8 cellular contexts compared by ENCODE assay signal in genomic region chr5:43042626-43043399, GRCh38. TPM values are rescaled to one million over a fixed set of nuclear protein-coding genes. Genes with fewer than 3 reads are reported as not detected.
DNase-seq lines count a peak whose midpoint lies in the region; ATAC-seq and TF ChIP-seq lines count a peak whose summit lies in the region.

No MANE protein-coding gene starts in this region.

- H3K4me1 ChIP-seq in effector memory CD4-positive, alpha-beta T cell (ENCODE audit: control insufficient read depth, insufficient read depth, low read length, poor library complexity, severe bottlenecking): peaks cover 10% of the 10 kb centered on the region
- peaks cover 28% of the 10 kb centered on the region for H3K4me1 ChIP-seq in mucosa of descending colon (ENCODE audit: low read depth)

- H3K4me1 Mint-ChIP-seq in activated CD4-positive, alpha-beta memory T cell treated with anti-CD3 and anti-CD28 coated beads for 36 hours (ENCODE audit: low read depth): peaks cover 30% of the 10 kb centered on the region

- TF ChIP-seq CTCF in mucosa of descending colon (IDR thresholded peaks at IDR 0.05): no peak

- no peaks in the 10 kb centered on the region for H3K9me3 Mint-ChIP-seq in activated CD4-positive, alpha-beta memory T cell treated with anti-CD3 and anti-CD28 coated beads for 36 hours

- peak overlapping the region; percentile 97 for H3K27ac ChIP-seq in effector memory CD4-positive, alpha-beta T cell (ENCODE audit: insufficient read depth, low read length, poor library complexity, severe bottlenecking)

- H3K4me3 ChIP-seq in effector memory CD4-positive, alpha-beta T cell (ENCODE audit: insufficient read depth, low read depth, low read length, poor library complexity, severe bottlenecking): peak overlapping the region; percentile 71
- H3K4me3 ChIP-seq in mucosa of descending colon: peak overlapping the region; percentile 26

- H3K27me3 Mint-ChIP-seq in activated CD4-positive, alpha-beta memory T cell treated with anti-CD3 and anti-CD28 coated beads for 36 hours: no peaks in the 10 kb centered on the region

- peaks cover 1% of the 10 kb centered on the region for H3K36me3 Mint-ChIP-seq in activated CD4-positive, alpha-beta memory T cell treated with anti-CD3 and anti-CD28 coated beads for 36 hours

- DNase-seq in C1 segment of cervical spinal cord (lab: John Stamatoyannopoulos, UW): peak in 12 of 14 donors; percentile 53 to 89 (median 74)
- peak; percentile 15 for DNase-seq in NCI-H524 treated with DMSO at 0.1 percent for 48 hours (lab: John Stamatoyannopoulos, UW)
- DNase-seq in activated CD4-positive, alpha-beta memory T cell treated with anti-CD3 and anti-CD28 coated beads for 36 hours: peak; percentile 85
- DNase-seq in effector memory CD4-positive, alpha-beta T cell: peak; percentile 46 to 55 (median 51)
- DNase-seq in mucosa of descending colon: peak; percentile 66 to 84 (median 74)
- peak; percentile 52 for DNase-seq in stimulated activated naive CD4-positive, alpha-beta T cell treated with Interleukin-2 at 50 U/mL for 16 hours (lab: John Stamatoyannopoulos, UW)

- H3K27me3 ChIP-seq in effector memory CD4-positive, alpha-beta T cell (replicated peaks; ENCODE audit: control insufficient read depth, insufficient read depth, low read length, poor library complexity, severe bottlenecking): no peaks in the 10 kb centered on the region

- peak; percentile 31 for ATAC-seq in GM19035 (IDR thresholded peaks at IDR 0.05; ENCODE audit: unreplicated experiment)
- peak; percentile 27 for ATAC-seq in HG03280 (IDR thresholded peaks at IDR 0.05; ENCODE audit: unreplicated experiment)
- peak; percentile 30 for ATAC-seq in mucosa of descending colon

- intact Hi-C loops in activated CD4-positive, alpha-beta memory T cell treated with anti-CD3 and anti-CD28 coated beads for 36 hours (cut with micrococcal nuclease): loop anchor here (1.0 kb wide), 1 partner anchor 17 kb away; no protein-coding TSS in a partner anchor
- intact Hi-C loops in mucosa of descending colon (cut with DNase I, micrococcal nuclease): loop anchor here in 1 of 2 donors (5.0 kb wide), 1 partner anchor 46 kb away; no protein-coding TSS in a partner anchor

- CTCF ChIA-PET in activated CD4-positive, alpha-beta memory T cell treated with anti-CD3 and anti-CD28 coated beads for 36 hours (lab: Charles Lee): interaction anchor here (0.7 to 4.2 kb wide), 14 partner anchors 19 to 347 kb away, joined by 3 to 64 read pairs (median 18); no protein-coding TSS in a partner anchor

- no peaks in the 10 kb centered on the region for H3K36me3 ChIP-seq in effector memory CD4-positive, alpha-beta T cell (ENCODE audit: control insufficient read depth, insufficient read depth, low read length)
- H3K36me3 ChIP-seq in mucosa of descending colon (ENCODE audit: low read depth): no peaks in the 10 kb centered on the region

- POLR2A ChIA-PET in activated CD4-positive, alpha-beta memory T cell treated with anti-CD3 and anti-CD28 coated beads for 36 hours (lab: Charles Lee): interaction anchor here (0.9 to 3.2 kb wide), 10 partner anchors 19 to 271 kb away, joined by 4 to 53 read pairs (median 12); partner anchors contain the start of genes HMGCS1 and ZNF131

- H3K4me3 Mint-ChIP-seq in activated CD4-positive, alpha-beta memory T cell treated with anti-CD3 and anti-CD28 coated beads for 36 hours: peak overlapping the region; percentile 94

- no peaks in the 10 kb centered on the region for H3K9me3 ChIP-seq in effector memory CD4-positive, alpha-beta T cell (ENCODE audit: control insufficient read depth, low read length)
- H3K9me3 ChIP-seq in mucosa of descending colon: no peaks in the 10 kb centered on the region

- peak overlapping the region; percentile 96 for H3K27ac Mint-ChIP-seq in activated CD4-positive, alpha-beta memory T cell treated with anti-CD3 and anti-CD28 coated beads for 36 hours

RNA-seq across cellular contexts. Expression of gene ANXA2R, which starts 2.7 kb away (rescaled TPM):
- total RNA-seq in activated CD4-positive, alpha-beta memory T cell treated with anti-CD3 and anti-CD28 coated beads for 36 hours: 1 to 10 TPM; 2.8 to 3.8 TPM
- total RNA-seq in mucosa of descending colon: 1 to 10 TPM; 1.3 to 2.3 (median 1.8) TPM

Comparison
In these comparisons a context has a peak if more than half of its experiments do, and no peak if none do; other contexts are left out.
1. Peak in every context shown above with its lines: DNase-seq, ATAC-seq, H3K4me3 ChIP-seq and H3K27ac ChIP-seq.
2. DNase-seq: peak in every context shown above with its lines; median percentile 85 in activated CD4-positive, alpha-beta memory T cell treated with anti-CD3 and anti-CD28 coated beads for 36 hours; 74 in C1 segment of cervical spinal cord; 74 in mucosa of descending colon; 52 in stimulated activated naive CD4-positive, alpha-beta T cell treated with Interleukin-2 at 50 U/mL for 16 hours; 51 in effector memory CD4-positive, alpha-beta T cell; 15 in NCI-H524 treated with DMSO at 0.1 percent for 48 hours.